Comparison of ENCODE assay signal across 18 cellular contexts in genomic region chr17:63598284-63598683, GRCh38.
"Had no signal": no experiment of that assay in that cellular context is flagged by ENCODE, and none has a peak within 500 bp of the region (broad histone marks: within the 10 kb centered on the region; RNA-seq: fewer than 3 reads in every experiment).

No MANE protein-coding gene starts in this region.

- H3K27ac Mint-ChIP-seq: stimulated activated naive B cell treated with anti-CD40 and anti-IgM and Interleukin-4, amounts not matched to agents 10 μg/mL and 1 μg/mL and 100 μg/mL, for 72 hours had no signal

- H3K36me3 ChIP-seq: ascending aorta, cardiac muscle cell, colonic mucosa, gastrocnemius medialis, suprapubic skin had no signal

- H3K4me3 ChIP-seq: ascending aorta, cardiac muscle cell, colonic mucosa, gastrocnemius medialis, heart right ventricle, left ventricle myocardium inferior, spleen, suprapubic skin, upper lobe of left lung had no signal

- ATAC-seq: gastrocnemius medialis; heart right ventricle; sciatic nerve; stimulated activated naive B cell treated with anti-CD40 and anti-IgM and Interleukin-4, amounts not matched to agents 10 μg/mL and 1 μg/mL and 100 μg/mL, for 72 hours had no signal

- H3K9me3 ChIP-seq: ascending aorta, colonic mucosa, gastrocnemius medialis, heart right ventricle, left ventricle myocardium inferior, spleen, suprapubic skin, upper lobe of left lung had no signal

- H3K27ac ChIP-seq: ascending aorta, cardiac muscle cell, colonic mucosa, gastrocnemius medialis, left ventricle myocardium inferior, spleen, suprapubic skin, upper lobe of left lung had no signal

- H3K4me3 Mint-ChIP-seq: stimulated activated naive B cell treated with anti-CD40 and anti-IgM and Interleukin-4, amounts not matched to agents 10 μg/mL and 1 μg/mL and 100 μg/mL, for 72 hours had no signal

- H3K27me3 Mint-ChIP-seq: stimulated activated naive B cell treated with anti-CD40 and anti-IgM and Interleukin-4, amounts not matched to agents 10 μg/mL and 1 μg/mL and 100 μg/mL, for 72 hours had no signal

- DNase-seq: activated CD4-positive, CD25-positive, alpha-beta regulatory T cell; activated effector memory CD4-positive, alpha-beta T cell treated with anti-CD3 and anti-CD28 coated beads, Interleukin-2, amount 50 U/mL, for 16 hours; colonic mucosa; gastrocnemius medialis; heart right ventricle; kidney; left ventricle myocardium inferior; mesendoderm; spleen; stimulated activated CD4-positive, alpha-beta T cell treated with anti-CD3 and anti-CD28 coated beads, Interleukin-1b, Interleukin-23, amount 100 ng/mL, for 48 hours; stimulated activated naive B cell treated with anti-CD40 and anti-IgM and Interleukin-4, amounts not matched to agents 10 μg/mL and 1 μg/mL and 100 μg/mL, for 72 hours; T-helper 1 cell; upper lobe of left lung had no signal

- H3K9me3 Mint-ChIP-seq: neural crest cell; stimulated activated naive B cell treated with anti-CD40 and anti-IgM and Interleukin-4, amounts not matched to agents 10 μg/mL and 1 μg/mL and 100 μg/mL, for 72 hours had no signal

- H3K27me3 ChIP-seq: ascending aorta, cardiac muscle cell, colonic mucosa, gastrocnemius medialis, heart right ventricle, spleen, suprapubic skin, upper lobe of left lung had no signal
